In genomic region chr1:42801832-42802483, GRCh38 we compare ENCODE assay signal across 14 cellular contexts. TPM values are rescaled to one million over a fixed set of nuclear protein-coding genes. Genes with fewer than 3 reads are reported as not detected.
"Had no signal": no experiment of that assay in that cellular context is flagged by ENCODE, and none has a peak within 500 bp of the region (broad histone marks: within the 10 kb centered on the region; RNA-seq: fewer than 3 reads in every experiment).

No MANE protein-coding gene starts in this region.

- H3K36me3 ChIP-seq: ascending aorta had no signal

- H3K4me1 ChIP-seq: ascending aorta, esophagus squamous epithelium, sigmoid colon had no signal

- H3K4me3 ChIP-seq: ascending aorta, esophagus squamous epithelium, sigmoid colon, thoracic aorta had no signal

- ATAC-seq: activated CD4-positive, alpha-beta T cell treated with anti-CD3 and anti-CD28 coated beads for 36 hours; activated CD8-positive, alpha-beta T cell treated with anti-CD3 and anti-CD28 coated beads, Interleukin-2, amount 10 ng/mL, durations not matched to agents 7 days and 5 days had no signal

- H3K27me3 ChIP-seq: ascending aorta, esophagus squamous epithelium, sigmoid colon had no signal

- H3K27ac ChIP-seq: ascending aorta, thoracic aorta had no signal

- H3K9me3 ChIP-seq: ascending aorta, esophagus squamous epithelium, sigmoid colon, thoracic aorta had no signal

- DNase-seq: activated CD4-positive, alpha-beta T cell treated with anti-CD3 and anti-CD28 coated beads for 36 hours; activated CD8-positive, alpha-beta memory T cell treated with anti-CD3 and anti-CD28 coated beads, Interleukin-2, amount 50 U/mL, for 48 hours; activated CD8-positive, alpha-beta T cell treated with anti-CD3 and anti-CD28 coated beads, Interleukin-2, amount 10 ng/mL, durations not matched to agents 7 days and 5 days; activated naive CD8-positive, alpha-beta T cell treated with anti-CD3 and anti-CD28 coated beads, Interleukin-2, amount 10 ng/mL, durations not matched to agents 7 days and 5 days; esophagus squamous epithelium; glutamatergic neuron; immature natural killer cell; sigmoid colon; stimulated activated CD4-positive, alpha-beta T cell treated with anti-CD3 and anti-CD28 coated beads, Interleukin-12 subunit alpha, Interleukin-12 subunit beta, amount 100 ng/mL, for 4 hours; stimulated activated naive CD4-positive, alpha-beta T cell treated with Interleukin-2 at 50 U/mL for 16 hours; T1000 had no signal

RNA-seq across cellular contexts. Expression of gene TMEM269, which starts 17.2 kb away (rescaled TPM):
- total RNA-seq: ascending aorta, esophagus squamous epithelium, pulmonary artery endothelial cell, sigmoid colon had no signal
